Comparison of ENCODE assay signal across 8 cellular contexts in genomic region chr11:34358258-34358665, GRCh38. TPM values are rescaled to one million over a fixed set of nuclear protein-coding genes. Genes with fewer than 3 reads are reported as not detected.
DNase-seq lines count a peak whose midpoint lies in the region; ATAC-seq and TF ChIP-seq lines count a peak whose summit lies in the region.

No MANE protein-coding gene starts in this region.

- no peaks in the 10 kb centered on the region for H3K9me3 ChIP-seq in neuron (ENCODE audit: low read length)

- H2AFZ ChIP-seq in neuron (ENCODE audit: low read depth, low read length): peak overlapping the region; percentile 19

- peak; percentile 2 for ATAC-seq in GM21515 (IDR thresholded peaks at IDR 0.05; ENCODE audit: unreplicated experiment)
- ATAC-seq in foreskin keratinocyte: peak; percentile 29
- ATAC-seq in HG02588 (IDR thresholded peaks at IDR 0.05; ENCODE audit: unreplicated experiment): no peak

- H3K4me3 ChIP-seq in WI38 (ENCODE audit: low read depth, low read length): peak overlapping the region; percentile 53
- peak overlapping the region; percentile 44 for H3K4me3 ChIP-seq in neuron (ENCODE audit: low read length)

- H3K4me1 ChIP-seq in foreskin keratinocyte: no peaks in the 10 kb centered on the region
- peaks cover 27% of the 10 kb centered on the region for H3K4me1 ChIP-seq in neuron (ENCODE audit: insufficient read depth, low read length)

- TF ChIP-seq CTCF in WI38 (IDR thresholded peaks at IDR 0.05; ENCODE audit: low read depth, low read length) (no peak), foreskin keratinocyte (conservative IDR thresholded peaks at IDR 0.05) (no peak)

- no peak overlapping the region for H3K27ac ChIP-seq in foreskin keratinocyte

- DNase-seq in COR-L47 (lab: John Stamatoyannopoulos, UW) (peak; percentile 79), NCI-H1105 (lab: John Stamatoyannopoulos, UW) (peak; percentile 56), foreskin keratinocyte (peak; percentile 42 to 73), GOT3 (lab: John Stamatoyannopoulos, UW) (no peak)

- H3K27me3 ChIP-seq in foreskin keratinocyte (peaks cover 31% of the 10 kb centered on the region), neuron (ENCODE audit: insufficient read depth, low read length) (peaks cover 7% of the 10 kb centered on the region)

- no peaks in the 10 kb centered on the region for H3K36me3 ChIP-seq in neuron (ENCODE audit: insufficient read depth, low read length)

RNA-seq across cellular contexts. Expression of gene ABTB2, which starts 0.5 kb away (rescaled TPM):
- total RNA-seq in foreskin keratinocyte: 0.60 and 0.99 TPM in 2 replicates
- polyA plus RNA-seq in foreskin keratinocyte: 0.49 and 0.56 TPM in 2 replicates
